In the genomic region with DNA sequence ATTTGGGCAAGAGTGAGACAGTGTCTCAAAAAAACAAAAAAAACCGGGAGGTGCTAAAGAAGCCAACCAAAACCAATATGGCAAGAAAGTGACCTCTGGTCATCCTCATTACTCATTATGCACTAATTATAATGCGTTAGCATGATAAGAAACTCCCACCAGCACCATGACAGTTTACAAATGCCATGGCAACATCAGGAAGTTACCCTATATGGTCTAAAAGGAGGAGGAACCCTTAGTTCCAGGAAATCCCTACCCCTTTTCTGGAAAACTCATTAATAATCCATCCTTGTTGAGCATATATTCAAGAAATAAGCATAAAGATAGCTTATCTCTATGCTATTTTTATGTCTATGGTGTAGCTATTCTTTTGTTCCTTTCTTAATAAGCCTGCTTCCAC, we compare ENCODE assay signal across 12 cellular contexts. TPM values are rescaled to one million over a fixed set of nuclear protein-coding genes. Genes with fewer than 3 reads are reported as not detected.
"Had no signal": no experiment of that assay in that cellular context is flagged by ENCODE, and none has a peak within 500 bp of the region (broad histone marks: within the 10 kb centered on the region; RNA-seq: fewer than 3 reads in every experiment).

No MANE protein-coding gene starts in this region.

- H3K36me3 ChIP-seq: HAP-1 had no signal

- ATAC-seq: GM23338, HCT116 had no signal

- H2AFZ ChIP-seq: GM23248, GM23338 had no signal

- H3K4me3 Mint-ChIP-seq: GM23338, H9, HFFc6 had no signal

- H3K4me3 ChIP-seq: GM23248, GM23338, HAP-1 had no signal

- FAIRE-seq: H1, H54 had no signal

- H3K4me2 ChIP-seq: GM23338 had no signal

- H3K9ac ChIP-seq: GM23248 had no signal

- H3K27ac Mint-ChIP-seq: GM23338, H9, HFFc6 had no signal

- H3K27ac ChIP-seq: GM23248 had no signal

- DNase-seq: GM23248, GOT3, H7, H9, HCEC 1CT, HFFc6 had no signal

RNA-seq across cellular contexts. Expression of gene C6orf52, which starts 31.7 kb away (rescaled TPM):
- total RNA-seq: GM23248, GM23338, H4, HFFc6 had no signal
